25 cellular contexts compared by ENCODE assay signal in the genomic region with DNA sequence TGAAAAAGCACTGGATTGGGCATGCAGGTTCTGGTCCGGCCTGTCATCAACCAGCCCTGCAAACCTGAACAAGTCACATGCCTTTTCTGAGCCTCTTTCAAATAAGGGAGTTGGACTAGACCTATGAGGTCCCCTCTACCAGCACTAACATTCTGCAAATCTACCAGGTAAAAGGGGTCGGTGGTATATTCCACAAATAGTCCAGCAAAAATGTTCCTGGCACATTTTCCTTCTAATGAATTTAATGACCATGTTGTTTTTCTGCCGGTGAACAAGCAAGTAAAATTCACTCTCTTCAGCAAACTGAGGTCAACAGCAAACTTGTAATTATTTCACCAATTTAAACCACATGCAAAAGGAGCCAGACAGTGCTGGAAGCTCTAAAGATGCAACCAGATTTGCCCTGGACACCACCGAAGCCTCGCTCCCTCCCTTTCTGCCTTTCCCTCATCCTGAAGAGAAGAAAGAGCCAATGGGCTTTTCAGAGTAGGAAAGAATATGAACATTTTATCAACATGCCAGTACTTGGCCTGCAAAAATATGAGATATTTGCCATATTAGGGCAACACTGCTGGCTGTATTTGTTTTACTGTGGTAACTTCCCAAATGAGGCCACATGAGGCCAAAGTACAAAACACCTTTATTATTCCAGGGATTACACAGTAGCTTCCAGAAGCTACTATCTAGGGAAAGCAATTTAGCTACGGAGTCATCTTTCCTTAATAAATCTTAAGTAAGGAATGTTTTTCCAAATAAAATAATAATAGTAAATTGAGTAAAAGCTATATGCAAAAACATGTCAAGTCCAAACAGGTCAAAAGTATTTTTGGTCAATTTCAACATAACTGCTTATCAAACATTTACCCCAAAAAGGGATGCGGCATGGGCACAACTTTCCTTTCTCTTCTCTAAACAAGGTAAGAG. TPM values are rescaled to one million over a fixed set of nuclear protein-coding genes. Genes with fewer than 3 reads are reported as not detected.
DNase-seq lines count a peak whose midpoint lies in the region; ATAC-seq, FAIRE-seq and TF ChIP-seq lines count a peak whose summit lies in the region.
"Had no signal": no experiment of that assay in that cellular context is flagged by ENCODE, and none has a peak within 500 bp of the region (broad histone marks: within the 10 kb centered on the region; RNA-seq: fewer than 3 reads in every experiment).

No MANE protein-coding gene starts in this region.

- TF ChIP-seq RAD21 in A549 (conservative IDR thresholded peaks at IDR 0.05 in 1 of 2, IDR thresholded peaks at IDR 0.05 in 1 of 2) = no peak

- WGBS in A549 (ENCODE audit: missing lambda C conversion rate) = 88% methylated on average over 7 of the region's 7 CpGs
- 88% methylated on average over 7 of the region's 7 CpGs for WGBS in hepatocyte (ENCODE audit: low lambda C conversion rate, missing lambda C conversion rate)
- WGBS in prostate gland = 51% methylated on average over 7 of the region's 7 CpGs

- H3K9me3 ChIP-seq in A549 (no peaks in the 10 kb centered on the region), ascending aorta (no peaks in the 10 kb centered on the region), hepatocyte (ENCODE audit: low read depth) (no peaks in the 10 kb centered on the region), prostate gland (no peaks in the 10 kb centered on the region)
- H3K9me3 ChIP-seq: lower lobe of right lung, SJSA1 had no signal

- no peaks in the 10 kb centered on the region for H3K9me2 ChIP-seq in hepatocyte (replicated peaks; ENCODE audit: insufficient read depth)

- CTCF ChIA-PET in A549 (lab: Yijun Ruan, JAX) = interaction anchor here (1.1 kb wide), 1 partner anchor 11 kb away, joined by 3 read pairs; no protein-coding TSS in a partner anchor

- H3K79me2 ChIP-seq in hepatocyte = peaks cover 1% of the 10 kb centered on the region

- ATAC-seq in A549 = no peak
- ATAC-seq in GM18873 (IDR thresholded peaks at IDR 0.05; ENCODE audit: low FRiP score, unreplicated experiment) = no peak
- ATAC-seq in HG02588 (IDR thresholded peaks at IDR 0.05; ENCODE audit: unreplicated experiment) = no peak
- no peak for ATAC-seq in HG02870 (IDR thresholded peaks at IDR 0.05; ENCODE audit: unreplicated experiment)
- ATAC-seq: activated naive CD4-positive, alpha-beta T cell treated with anti-CD3 and anti-CD28 coated beads, Interleukin-2, amount 50 U/mL, for 72 hours; effector memory CD8-positive, alpha-beta T cell; lower lobe of right lung; natural killer cell treated with Interleukin-12 subunit alpha and Interleukin-12 subunit beta and Interleukin-15 and Interleukin-18, amount 100 ng/mL, for 72 hours; stimulated activated effector memory CD8-positive, alpha-beta T cell treated with anti-CD3 and anti-CD28 coated beads, Interleukin-12 subunit alpha, Interleukin-12 subunit beta, amount 100 ng/mL, for 72 hours had no signal

- TF ChIP-seq CTCF in A549 (IDR thresholded peaks at IDR 0.05) (no peak), ascending aorta (IDR thresholded peaks at IDR 0.05) (no peak), hepatocyte (IDR thresholded peaks at IDR 0.05; ENCODE audit: poor library complexity) (no peak), prostate gland (IDR thresholded peaks at IDR 0.05) (no peak)

- TF ChIP-seq EP300 in A549 (IDR thresholded peaks at IDR 0.05) = no peak

- TF ChIP-seq POLR2A in A549 (IDR thresholded peaks at IDR 0.05; ENCODE audit: low read length) (no peak), prostate gland (IDR thresholded peaks at IDR 0.05) (no peak)

- intact Hi-C loops in ascending aorta (cut with DNase I) = no loop called here
- intact Hi-C loops in prostate gland (cut with DNase I) = no loop called here

- peak overlapping the region; percentile 20 to 62; a peak in 4 of 6 replicates for H3K27ac ChIP-seq in A549
- peak overlapping the region; percentile 60 to 62 for H3K27ac ChIP-seq in ascending aorta
- peak overlapping the region; percentile 42 for H3K27ac ChIP-seq in hepatocyte
- peak overlapping the region; percentile 58 to 66 for H3K27ac ChIP-seq in prostate gland
- H3K27ac ChIP-seq: lower lobe of right lung, SJSA1 had no signal

- H2AFZ ChIP-seq in hepatocyte = no peak overlapping the region

- DNase-seq in A549 (ENCODE audit: low read depth in 1 of 2, low spot score in 1 of 2) = peak in 1 of 2 experiments; percentile 25
- DNase-seq in ascending aorta (ENCODE audit: low spot score in 2 of 2) = no peak
- peak; percentile 36 for DNase-seq in hepatocyte (ENCODE audit: low spot score)
- DNase-seq in prostate gland (ENCODE audit: low spot score) = peak; percentile 30
- DNase-seq in stimulated activated naive CD4-positive, alpha-beta T cell treated with Interleukin-2 at 50 U/mL for 16 hours (lab: John Stamatoyannopoulos, UW) = no peak
- DNase-seq: activated CD4-positive, alpha-beta T cell treated with anti-CD3 and anti-CD28 coated beads, Interleukin-2, amount 10 ng/mL, durations not matched to agents 24 days and 14 days; activated CD8-positive, alpha-beta memory T cell treated with anti-CD3 and anti-CD28 coated beads for 24 hours; amygdala; effector memory CD8-positive, alpha-beta T cell; head of caudate nucleus; lower lobe of right lung; NCI-H1417; NCI-H345 had no signal

- POLR2A ChIA-PET in A549 (lab: Yijun Ruan, JAX) = no interaction called here

- H3K4me2 ChIP-seq in A549 = peak overlapping the region; percentile 48
- H3K4me2 ChIP-seq in hepatocyte = no peak overlapping the region

- H3K36me3 ChIP-seq in ascending aorta (peaks cover 17 to 22% of the 10 kb centered on the region in 2 donors), hepatocyte (replicated peaks; ENCODE audit: insufficient read depth, low read depth) (no peaks in the 10 kb centered on the region), prostate gland (no peaks in the 10 kb centered on the region)

- FAIRE-seq in A549 (lab: Jason Lieb, UNC) = no peak
- FAIRE-seq: A204.1, D721Med, keratinocyte, RCC 7860, urothelium cell line had no signal

- H3K4me3 ChIP-seq in A549 (no peak overlapping the region), ascending aorta (no peak overlapping the region), hepatocyte (no peak overlapping the region), prostate gland (no peak overlapping the region)
- H3K4me3 ChIP-seq: lower lobe of right lung, SJSA1 had no signal

- H3K27me3 ChIP-seq in ascending aorta (no peaks in the 10 kb centered on the region), hepatocyte (no peaks in the 10 kb centered on the region), prostate gland (replicated peaks; ENCODE audit: insufficient read depth) (no peaks in the 10 kb centered on the region)
- H3K27me3 ChIP-seq: SJSA1 had no signal

- H3K4me1 ChIP-seq in A549 = peaks cover 21% of the 10 kb centered on the region
- peaks cover 0 to 10% of the 10 kb centered on the region in 2 donors for H3K4me1 ChIP-seq in ascending aorta
- H3K4me1 ChIP-seq in hepatocyte (ENCODE audit: insufficient read depth) = peaks cover 6% of the 10 kb centered on the region
- H3K4me1 ChIP-seq in prostate gland (replicated peaks) = no peaks in the 10 kb centered on the region
- H3K4me1 ChIP-seq: lower lobe of right lung, SJSA1 had no signal

- H4K20me1 ChIP-seq in hepatocyte (ENCODE audit: insufficient read depth, poor library complexity, severe bottlenecking) = no peaks in the 10 kb centered on the region

TF ChIP-seq in A549, 52 proteins besides CTCF, POLR2A, EP300 and RAD21:
- TF ChIP-seq RFX5 (IDR thresholded peaks at IDR 0.05) (no peak), ZFP36 (IDR thresholded peaks at IDR 0.05; ENCODE audit: borderline replicate concordance, partially characterized antibody) (no peak), USF2 (IDR thresholded peaks at IDR 0.05) (no peak)

RNA-seq across cellular contexts. Expression of gene USP31, which starts 45.0 kb away (rescaled TPM):
- 17.9 and 18.0 TPM in 2 replicates for polyA plus RNA-seq in A549 (2011; rRNA removed)
- polyA plus RNA-seq in A549 (2012; cell fraction: cytosol; rRNA removed) = 9.9 and 10.3 TPM in 2 replicates
- polyA plus RNA-seq in A549 (2012; cell fraction: nucleus; rRNA removed) = 21.4 and 21.8 TPM in 2 replicates
- polyA plus RNA-seq in A549 (2017; fragmentation: RNase III; extraction: RNeasy Plus Mini Kit Qiagen cat#74134 plus additional on column Dnase treatment) = 8.3 to 10.0 TPM (median 9.8 TPM) in 3 replicates
- 45.1 and 45.8 TPM in 2 replicates for polyA minus RNA-seq in A549 (2011; rRNA and poly(A)+ RNA removed)
- total RNA-seq in ascending aorta = 6.2 TPM
- 5.7 and 6.4 TPM in 2 replicates for total RNA-seq in hepatocyte
- polyA plus RNA-seq in hepatocyte = 2.1 and 3.3 TPM in 2 replicates
- total RNA-seq in prostate gland = 10 to 100 TPM; 16.2 to 67.3 TPM

Comparison
In these comparisons a context has a peak if more than half of its experiments do, and no peak if none do; other contexts are left out.
1. DNase-seq: peak in hepatocyte (single experiment) and prostate gland (single experiment); none in ascending aorta (0 of 2) and stimulated activated naive CD4-positive, alpha-beta T cell treated with Interleukin-2 at 50 U/mL for 16 hours (single experiment).
2. Peak in every context shown above with its lines, with median percentiles within 50 percentile points of each other: H3K27ac ChIP-seq.